15 cellular contexts compared by ENCODE assay signal in the genomic region with DNA sequence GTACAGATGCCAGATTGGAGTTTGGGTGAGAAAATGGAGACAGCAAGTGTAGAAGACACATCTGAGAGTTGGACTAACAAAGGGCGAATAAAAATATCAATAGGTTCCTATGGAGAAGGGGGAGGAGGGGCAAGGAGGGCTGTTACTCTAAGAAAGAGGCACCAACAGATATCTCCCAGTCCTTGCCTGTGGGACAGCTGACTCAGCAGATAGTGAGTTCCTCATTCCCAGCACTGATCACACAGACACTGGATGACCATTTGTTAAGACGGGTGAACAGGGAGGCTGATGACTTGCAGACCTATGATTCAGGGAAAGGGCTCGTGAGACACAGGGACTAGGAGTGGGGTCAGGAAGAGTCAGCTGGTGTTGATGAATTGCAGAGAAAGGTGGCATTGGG. TPM values are rescaled to one million over a fixed set of nuclear protein-coding genes. Genes with fewer than 3 reads are reported as not detected.
DNase-seq lines count a peak whose midpoint lies in the region; ATAC-seq and TF ChIP-seq lines count a peak whose summit lies in the region.
"Had no signal": no experiment of that assay in that cellular context is flagged by ENCODE, and none has a peak within 500 bp of the region (broad histone marks: within the 10 kb centered on the region; RNA-seq: fewer than 3 reads in every experiment).

No MANE protein-coding gene starts in this region.

- no peak for TF ChIP-seq POLR2A in gastroesophageal sphincter (IDR thresholded peaks at IDR 0.05)

- no peaks in the 10 kb centered on the region for H3K9me3 ChIP-seq in naive thymus-derived CD4-positive, alpha-beta T cell (ENCODE audit: control insufficient read depth in 2 of 3, low read length in 3 of 3)
- H3K9me3 ChIP-seq in gastroesophageal sphincter = peaks cover 0 to 10% (median 0%) of the 10 kb centered on the region in 3 donors

- CTCF ChIA-PET in naive thymus-derived CD4-positive, alpha-beta T cell (lab: Charles Lee) = no interaction called here

- peaks cover 35 to 55% (median 42%) of the 10 kb centered on the region in 5 donors for H3K27me3 Mint-ChIP-seq in naive thymus-derived CD4-positive, alpha-beta T cell

- H3K4me3 Mint-ChIP-seq in naive thymus-derived CD4-positive, alpha-beta T cell = no peak overlapping the region
- H3K4me3 Mint-ChIP-seq: activated naive CD8-positive, alpha-beta T cell treated with anti-CD3 and anti-CD28 coated beads, Interleukin-2, amount 50 U/mL, for 24 hours; CD4-positive, alpha-beta T cell; neural crest cell had no signal

- H3K36me3 ChIP-seq in naive thymus-derived CD4-positive, alpha-beta T cell (ENCODE audit: control insufficient read depth in 2 of 3, insufficient read depth in 3 of 3, low read length in 3 of 3) = no peaks in the 10 kb centered on the region
- no peaks in the 10 kb centered on the region for H3K36me3 ChIP-seq in gastroesophageal sphincter

- H3K27ac Mint-ChIP-seq in naive thymus-derived CD4-positive, alpha-beta T cell = no peak overlapping the region
- H3K27ac Mint-ChIP-seq: activated naive CD8-positive, alpha-beta T cell treated with anti-CD3 and anti-CD28 coated beads, Interleukin-2, amount 50 U/mL, for 24 hours; CD4-positive, alpha-beta T cell had no signal

- H3K4me3 ChIP-seq in fibroblast of the aortic adventitia (ENCODE audit: low read depth, low read length) (no peak overlapping the region), gastroesophageal sphincter (no peak overlapping the region)
- no peak overlapping the region for H3K4me3 ChIP-seq in naive thymus-derived CD4-positive, alpha-beta T cell (ENCODE audit: low read length)

- TF ChIP-seq EP300 in gastroesophageal sphincter (IDR thresholded peaks at IDR 0.05) = no peak

- H3K27me3 ChIP-seq in naive thymus-derived CD4-positive, alpha-beta T cell (ENCODE audit: control insufficient read depth in 2 of 2, insufficient read depth in 2 of 2, low read length in 2 of 2) = no peaks in the 10 kb centered on the region
- peaks cover 51% of the 10 kb centered on the region for H3K27me3 ChIP-seq in gastroesophageal sphincter

- H3K27ac ChIP-seq in naive thymus-derived CD4-positive, alpha-beta T cell (ENCODE audit: low read depth, low read length) = no peak overlapping the region
- no peak overlapping the region for H3K27ac ChIP-seq in gastroesophageal sphincter

- peak; percentile 74 for ATAC-seq in naive thymus-derived CD4-positive, alpha-beta T cell
- ATAC-seq in GM18861 (IDR thresholded peaks at IDR 0.05; ENCODE audit: unreplicated experiment) = no peak
- no peak for ATAC-seq in gastroesophageal sphincter
- ATAC-seq: activated naive CD8-positive, alpha-beta T cell treated with anti-CD3 and anti-CD28 coated beads, Interleukin-2, amount 50 U/mL, for 24 hours had no signal

- WGBS in gastroesophageal sphincter (ENCODE audit: low coverage in 1 of 2), 2 donors = 45 to 50% methylated on average over 3 of the region's 3 CpGs

- peaks cover 0 to 4% (median 0%) of the 10 kb centered on the region in 5 donors for H3K36me3 Mint-ChIP-seq in naive thymus-derived CD4-positive, alpha-beta T cell

- H3K4me1 Mint-ChIP-seq in naive thymus-derived CD4-positive, alpha-beta T cell = no peaks in the 10 kb centered on the region
- H3K4me1 Mint-ChIP-seq: activated naive CD8-positive, alpha-beta T cell treated with anti-CD3 and anti-CD28 coated beads, Interleukin-2, amount 50 U/mL, for 24 hours had no signal

- DNase-seq in GM03348 (ENCODE audit: low spot score) (peak; percentile 20), SKM-1 (lab: John Stamatoyannopoulos, UW; ENCODE audit: unreplicated experiment) (peak; percentile 23), fibroblast of the aortic adventitia (ENCODE audit: low read depth) (peak; percentile 41), GM19240 (ENCODE audit: insufficient read length, low spot score) (no peak), SHP77 (lab: John Stamatoyannopoulos, UW) (no peak)
- DNase-seq in naive thymus-derived CD4-positive, alpha-beta T cell = no peak
- DNase-seq: activated naive CD8-positive, alpha-beta T cell treated with anti-CD3 and anti-CD28 coated beads, Interleukin-2, amount 50 U/mL, for 24 hours; CD4-positive, alpha-beta T cell; NCI-H1105; NCI-H526; Right ventricle myocardium superior had no signal

- POLR2A ChIA-PET in naive thymus-derived CD4-positive, alpha-beta T cell (lab: Charles Lee) = no interaction called here

- no peaks in the 10 kb centered on the region for H3K4me1 ChIP-seq in naive thymus-derived CD4-positive, alpha-beta T cell (ENCODE audit: control insufficient read depth in 2 of 2, insufficient read depth in 2 of 2, low read length in 2 of 2)
- H3K4me1 ChIP-seq in gastroesophageal sphincter = peaks cover 0 to 5% (median 0%) of the 10 kb centered on the region in 3 donors

- no peak for TF ChIP-seq CTCF in fibroblast of the aortic adventitia (IDR thresholded peaks at IDR 0.05; ENCODE audit: insufficient read depth, low read length)
- TF ChIP-seq CTCF in gastroesophageal sphincter (IDR thresholded peaks at IDR 0.05) = no peak

- intact Hi-C loops in naive thymus-derived CD4-positive, alpha-beta T cell (cut with micrococcal nuclease) = no loop called here

- H3K9me3 Mint-ChIP-seq in naive thymus-derived CD4-positive, alpha-beta T cell = peaks cover 0 to 13% (median 1%) of the 10 kb centered on the region in 11 donors
- H3K9me3 Mint-ChIP-seq: CD4-positive, alpha-beta T cell; neural crest cell had no signal

RNA-seq across cellular contexts. Expression of a gene that starts 5.7 kb away (rescaled TPM):
- 2.4 TPM in 2 replicates for total RNA-seq in fibroblast of the aortic adventitia (ENCODE audit: low replicate concordance)
- not detected for total RNA-seq in naive thymus-derived CD4-positive, alpha-beta T cell
- polyA plus RNA-seq in naive thymus-derived CD4-positive, alpha-beta T cell = not detected
- total RNA-seq in gastroesophageal sphincter = under 1 TPM in 1 of 4 donors, not detected in 3; 0.35 TPM
- total RNA-seq: CD4-positive, alpha-beta T cell; neural crest cell; Right ventricle myocardium superior; skeletal muscle tissue had no signal

Comparison
In these comparisons a context has a peak if more than half of its experiments do, and no peak if none do; other contexts are left out.
1. DNase-seq: peak in GM03348 (single experiment), SKM-1 (single experiment) and fibroblast of the aortic adventitia (single experiment); none in naive thymus-derived CD4-positive, alpha-beta T cell (0 of 9), GM19240 (single experiment) and SHP77 (0 of 2).